Comparison of ENCODE assay signal across 9 cellular contexts in the genomic region with DNA sequence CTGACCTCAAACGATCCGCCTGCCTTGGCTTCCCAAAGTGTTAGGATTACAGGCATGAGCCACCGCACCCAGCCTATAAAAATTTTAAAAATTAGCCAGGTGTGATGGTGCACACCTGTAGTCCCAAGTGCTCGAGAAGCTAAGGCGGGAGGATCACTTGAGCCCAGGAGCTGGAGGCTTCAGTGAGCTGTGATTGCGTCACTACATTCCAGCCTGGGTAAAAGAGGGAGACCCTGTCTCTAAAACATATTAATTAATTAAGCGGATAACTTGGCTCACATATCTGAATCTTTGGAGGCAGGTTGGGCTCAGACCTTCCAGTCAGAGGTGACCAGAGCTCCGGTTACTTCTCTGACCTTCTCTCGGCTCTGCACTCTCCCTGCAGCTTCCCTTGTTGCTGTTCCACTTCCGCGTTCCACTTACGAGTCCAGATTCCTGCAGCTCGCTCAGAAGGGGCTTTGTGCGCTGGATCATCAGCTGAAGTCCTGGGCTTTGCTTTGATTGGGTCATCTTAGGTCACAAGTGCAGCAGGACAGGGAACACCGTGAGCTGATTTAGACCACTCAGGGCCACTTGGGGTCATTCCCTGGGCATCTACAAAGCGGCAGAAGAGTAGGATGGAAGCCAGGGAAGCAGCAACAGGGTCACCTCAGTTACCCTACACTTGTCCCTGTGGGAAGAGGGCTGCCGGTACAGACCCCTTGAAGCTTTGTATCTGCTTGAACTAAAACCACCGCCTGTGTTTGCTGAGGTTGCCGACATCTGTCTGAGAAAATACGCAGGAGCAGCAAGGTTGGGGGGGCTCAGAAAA. TPM values are rescaled to one million over a fixed set of nuclear protein-coding genes. Genes with fewer than 3 reads are reported as not detected.
DNase-seq lines count a peak whose midpoint lies in the region; ATAC-seq, FAIRE-seq and TF ChIP-seq lines count a peak whose summit lies in the region.
"Had no signal": no experiment of that assay in that cellular context is flagged by ENCODE, and none has a peak within 500 bp of the region (broad histone marks: within the 10 kb centered on the region; RNA-seq: fewer than 3 reads in every experiment).

No MANE protein-coding gene starts in this region.

- H3K9me1 ChIP-seq in endothelial cell of umbilical vein (replicated peaks; ENCODE audit: control insufficient read depth, extremely low read depth, insufficient read depth, low read length) = no peaks in the 10 kb centered on the region

- no peaks in the 10 kb centered on the region for H3K9me3 Mint-ChIP-seq in neural crest cell

- H3K4me1 Mint-ChIP-seq in neural crest cell = peaks cover 13% of the 10 kb centered on the region

- no peak overlapping the region for H3K4me2 ChIP-seq in endothelial cell of umbilical vein (ENCODE audit: insufficient read depth, low read length)

- POLR2A ChIA-PET in endothelial cell of umbilical vein (lab: Charles Lee) = no interaction called here

- peak overlapping the region; percentile 89 for H3K4me3 Mint-ChIP-seq in neural crest cell

- intact Hi-C loops in endothelial cell of umbilical vein (cut with micrococcal nuclease) = no loop called here

- no peak overlapping the region for H3K9ac ChIP-seq in endothelial cell of umbilical vein (replicated peaks; ENCODE audit: extremely low read depth, insufficient read depth, low read length)

- no peak overlapping the region for H3K4me3 ChIP-seq in endothelial cell of umbilical vein (replicated peaks in 1 of 3; ENCODE audit: insufficient read depth in 1 of 3, low read depth in 1 of 3, low read length in 3 of 3)
- H3K4me3 ChIP-seq: GM12878 had no signal

- dilution Hi-C loops in endothelial cell of umbilical vein (cut with MboI; ENCODE audit: extremely low pct_ligation_motif_present, low sequenced_read_pairs) = no loop called here

- no peaks in the 10 kb centered on the region for H4K20me1 ChIP-seq in endothelial cell of umbilical vein (replicated peaks; ENCODE audit: control insufficient read depth, extremely low read depth, insufficient read depth, low read length)

- H3K27ac Mint-ChIP-seq in neural crest cell (ENCODE audit: unreplicated experiment) = peak overlapping the region; percentile 72

- H3K36me3 Mint-ChIP-seq in neural crest cell (ENCODE audit: low read depth) = peaks cover 4% of the 10 kb centered on the region

- H3K36me3 ChIP-seq in endothelial cell of umbilical vein (ENCODE audit: control insufficient read depth in 2 of 2, extremely low read depth in 1 of 2, insufficient read depth in 2 of 2, low read length in 2 of 2) = peaks cover 0 to 6% of the 10 kb centered on the region in 2 experiments

- peaks cover 5% of the 10 kb centered on the region for H3K27me3 Mint-ChIP-seq in neural crest cell (ENCODE audit: low read depth)

- no TSS peak for BruUV-seq in endothelial cell of umbilical vein (replicated peaks; lab: Mats Ljungman, UMichigan)

- H3K79me2 ChIP-seq in endothelial cell of umbilical vein (ENCODE audit: control insufficient read depth, insufficient read depth, low read length) = peaks cover 20% of the 10 kb centered on the region

- no peaks in the 10 kb centered on the region for H3K9me3 ChIP-seq in endothelial cell of umbilical vein (replicated peaks; ENCODE audit: control insufficient read depth, insufficient read depth, low read length)

- FAIRE-seq in endothelial cell of umbilical vein (lab: Jason Lieb, UNC) = peak; percentile 68
- FAIRE-seq: GM12878 had no signal

- TF ChIP-seq POLR2A in endothelial cell of umbilical vein (IDR thresholded peaks at IDR 0.05; ENCODE audit: low read depth, low read length) = no peak

- H3K27me3 ChIP-seq in endothelial cell of umbilical vein (ENCODE audit: control insufficient read depth in 2 of 2, insufficient read depth in 2 of 2, low read length in 2 of 2) = no peaks in the 10 kb centered on the region

- TF ChIP-seq CTCF in endothelial cell of umbilical vein (IDR thresholded peaks at IDR 0.05; ENCODE audit: extremely low read depth in 1 of 2, insufficient read depth in 1 of 2, low read depth in 1 of 2, low read length in 2 of 2) = no peak
- no peak for TF ChIP-seq CTCF in neural crest cell (conservative IDR thresholded peaks at IDR 0.05)

- peaks cover 7% of the 10 kb centered on the region for H3K4me1 ChIP-seq in endothelial cell of umbilical vein (ENCODE audit: control insufficient read depth, extremely low read depth, insufficient read depth, low read length)

- DNase-seq in COLO829 (ENCODE audit: low spot score) (peak; percentile 83), NCI-H226 (peak; percentile 39), endothelial cell of umbilical vein (ENCODE audit: low read depth, low spot score) (no peak), neural crest cell (ENCODE audit: low read depth, low spot score) (no peak), NCI-H1048 (lab: John Stamatoyannopoulos, UW) (no peak)

- H3K27ac ChIP-seq in endothelial cell of umbilical vein (ENCODE audit: insufficient read depth, low read depth, low read length) = no peak overlapping the region

- no peak for ATAC-seq in HG03469 (IDR thresholded peaks at IDR 0.05; ENCODE audit: unreplicated experiment)
- ATAC-seq in esophagus mucosa = no peak
- ATAC-seq in GM21526 (IDR thresholded peaks at IDR 0.05; ENCODE audit: low FRiP score, unreplicated experiment) = no peak
- ATAC-seq: GM12878 had no signal

- H2AFZ ChIP-seq in endothelial cell of umbilical vein (ENCODE audit: low read depth, low read length) = no peak overlapping the region

- CTCF ChIA-PET in endothelial cell of umbilical vein (lab: Charles Lee) = interaction anchor here (1.0 to 1.2 kb wide), 2 partner anchors 14 to 43 kb away, joined by 3 to 4 read pairs; no protein-coding TSS in a partner anchor

TF ChIP-seq in endothelial cell of umbilical vein, 7 proteins besides CTCF, POLR2A, EP300 and RAD21:
- TF ChIP-seq MYC (IDR thresholded peaks at IDR 0.05; ENCODE audit: low read depth, low read length) (no peak), FOS (IDR thresholded peaks at IDR 0.05; ENCODE audit: borderline replicate concordance, insufficient read depth, low read length) (no peak), EZH2 (IDR thresholded peaks at IDR 0.05; ENCODE audit: borderline replicate concordance, low read depth, low read length, severe bottlenecking) (no peak), GATA2 (IDR thresholded peaks at IDR 0.05; ENCODE audit: insufficient read depth, insufficient read length, low read depth, low read length) (no peak)
- TF ChIP-seq, protein P1, sequence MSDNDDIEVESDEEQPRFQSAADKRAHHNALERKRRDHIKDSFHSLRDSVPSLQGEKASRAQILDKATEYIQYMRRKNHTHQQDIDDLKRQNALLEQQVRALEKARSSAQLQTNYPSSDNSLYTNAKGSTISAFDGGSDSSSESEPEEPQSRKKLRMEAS (IDR thresholded peaks at IDR 0.05; ENCODE audit: insufficient read depth, insufficient read length) = no peak

RNA-seq across cellular contexts. Expression of gene ARPC1B, which starts 2.0 kb away (rescaled TPM):
- total RNA-seq in endothelial cell of umbilical vein (232 and 294 TPM in 2 replicates), neural crest cell (67.7 and 71.6 TPM in 2 replicates), esophagus mucosa (53.0 TPM)
- 732 and 831 TPM in 2 replicates for polyA plus RNA-seq in endothelial cell of umbilical vein
- 592 and 680 TPM in 2 replicates for polyA plus RNA-seq in endothelial cell of umbilical vein (2011; cell fraction: cytosol; rRNA removed)
- polyA plus RNA-seq in endothelial cell of umbilical vein (2011; cell fraction: nucleus; rRNA removed) = 240 and 298 TPM in 2 replicates
- polyA plus RNA-seq in endothelial cell of umbilical vein (2012) = 433 and 461 TPM in 2 replicates
- 177 and 244 TPM in 2 replicates for polyA minus RNA-seq in endothelial cell of umbilical vein
- 51.4 TPM for polyA minus RNA-seq in endothelial cell of umbilical vein (2011; cell fraction: cytosol; rRNA and poly(A)+ RNA removed)
- 67.8 and 124 TPM in 2 replicates for polyA minus RNA-seq in endothelial cell of umbilical vein (2011; cell fraction: nucleus; rRNA and poly(A)+ RNA removed)

RNA-seq across cellular contexts. Expression of gene PDAP1, which starts 35.9 kb away (rescaled TPM):
- 148 and 150 TPM in 2 replicates for total RNA-seq in endothelial cell of umbilical vein
- polyA plus RNA-seq in endothelial cell of umbilical vein = 19.3 and 32.6 TPM in 2 replicates
- 91.8 and 121 TPM in 2 replicates for polyA plus RNA-seq in endothelial cell of umbilical vein (2011; cell fraction: cytosol; rRNA removed)
- 44.7 and 69.2 TPM in 2 replicates for polyA plus RNA-seq in endothelial cell of umbilical vein (2011; cell fraction: nucleus; rRNA removed)
- 144 and 167 TPM in 2 replicates for polyA plus RNA-seq in endothelial cell of umbilical vein (2012)
- 11.9 and 14.5 TPM in 2 replicates for polyA minus RNA-seq in endothelial cell of umbilical vein
- polyA minus RNA-seq in endothelial cell of umbilical vein (2011; cell fraction: cytosol; rRNA and poly(A)+ RNA removed) = 22.3 TPM
- 6.2 and 6.3 TPM in 2 replicates for polyA minus RNA-seq in endothelial cell of umbilical vein (2011; cell fraction: nucleus; rRNA and poly(A)+ RNA removed)
- total RNA-seq in neural crest cell = 146 and 155 TPM in 2 replicates
- total RNA-seq in esophagus mucosa = 94.4 TPM

RNA-seq across cellular contexts. Expression of gene BUD31, which starts 36.3 kb away (rescaled TPM):
- total RNA-seq in endothelial cell of umbilical vein (113 and 122 TPM in 2 replicates), neural crest cell (107 and 108 TPM in 2 replicates), esophagus mucosa (98.9 TPM)
- polyA plus RNA-seq in endothelial cell of umbilical vein = 67.1 and 67.8 TPM in 2 replicates
- 89.4 and 102 TPM in 2 replicates for polyA plus RNA-seq in endothelial cell of umbilical vein (2011; cell fraction: cytosol; rRNA removed)
- 51.2 and 54.0 TPM in 2 replicates for polyA plus RNA-seq in endothelial cell of umbilical vein (2011; cell fraction: nucleus; rRNA removed)
- 72.9 and 103 TPM in 2 replicates for polyA plus RNA-seq in endothelial cell of umbilical vein (2012)
- polyA minus RNA-seq in endothelial cell of umbilical vein = 48.1 and 55.6 TPM in 2 replicates
- polyA minus RNA-seq in endothelial cell of umbilical vein (2011; cell fraction: cytosol; rRNA and poly(A)+ RNA removed) = 33.1 TPM
- 15.5 and 17.6 TPM in 2 replicates for polyA minus RNA-seq in endothelial cell of umbilical vein (2011; cell fraction: nucleus; rRNA and poly(A)+ RNA removed)

RNA-seq across cellular contexts. Expression of gene ARPC1A, which starts 46.8 kb away (rescaled TPM):
- total RNA-seq in endothelial cell of umbilical vein (243 TPM in 2 replicates), neural crest cell (214 and 216 TPM in 2 replicates), esophagus mucosa (182 TPM)
- 171 and 200 TPM in 2 replicates for polyA plus RNA-seq in endothelial cell of umbilical vein
- polyA plus RNA-seq in endothelial cell of umbilical vein (2011; cell fraction: cytosol; rRNA removed) = 228 and 253 TPM in 2 replicates
- 93.3 and 93.9 TPM in 2 replicates for polyA plus RNA-seq in endothelial cell of umbilical vein (2011; cell fraction: nucleus; rRNA removed)
- 183 and 257 TPM in 2 replicates for polyA plus RNA-seq in endothelial cell of umbilical vein (2012)
- polyA minus RNA-seq in endothelial cell of umbilical vein = 164 and 173 TPM in 2 replicates
- 60.8 TPM for polyA minus RNA-seq in endothelial cell of umbilical vein (2011; cell fraction: cytosol; rRNA and poly(A)+ RNA removed)
- polyA minus RNA-seq in endothelial cell of umbilical vein (2011; cell fraction: nucleus; rRNA and poly(A)+ RNA removed) = 45.1 and 49.6 TPM in 2 replicates

Comparison
In these comparisons a context has a peak if more than half of its experiments do, and no peak if none do; other contexts are left out.
1. DNase-seq: peak in COLO829 (single experiment) and NCI-H226 (single experiment); none in endothelial cell of umbilical vein (single experiment), neural crest cell (single experiment) and NCI-H1048 (single experiment).